ENCODE assay signal across 15 cellular contexts in genomic region chr16:67704110-67704509, GRCh38.
"Had no signal": no experiment of that assay in that cellular context is flagged by ENCODE, and none has a peak within 500 bp of the region (broad histone marks: within the 10 kb centered on the region; RNA-seq: fewer than 3 reads in every experiment).

No MANE protein-coding gene starts in this region.

- H3K4me3 ChIP-seq: left ventricle myocardium inferior, mucosa of descending colon, right atrium auricular region, SJSA1, tibial nerve, vagina had no signal

- H3K9me3 ChIP-seq: mucosa of descending colon, right atrium auricular region, vagina had no signal

- H3K27me3 ChIP-seq: right atrium auricular region, SJSA1, tibial nerve, vagina had no signal

- DNase-seq: activated gamma-delta T cell treated with Interleukin-2 at 50 U/mL for 16 hours; activated T-cell treated with anti-CD3 and anti-CD28 coated beads, Interleukin-2, amount 50 U/mL, for 4 hours; hippocampal formation; left ventricle myocardium inferior; mucosa of descending colon; nucleus accumbens; stimulated activated CD4-positive, alpha-beta T cell treated with anti-CD3 and anti-CD28 coated beads, Interleukin-2, amount 100 ng/mL, for 48 hours; WERI-Rb-1 had no signal

- H3K27ac Mint-ChIP-seq: memory B cell, nephron had no signal

- H3K4me3 Mint-ChIP-seq: activated CD4-positive, alpha-beta T cell treated with anti-CD3 and anti-CD28 coated beads for 36 hours; activated T-cell treated with anti-CD3 and anti-CD28 coated beads, Interleukin-2, amount 50 U/mL, for 4 hours; memory B cell; nephron had no signal

- H3K27me3 Mint-ChIP-seq: activated CD4-positive, alpha-beta T cell treated with anti-CD3 and anti-CD28 coated beads for 36 hours; memory B cell had no signal

- H3K27ac ChIP-seq: right atrium auricular region, SJSA1, tibial nerve, vagina, WERI-Rb-1 had no signal

- H3K9me3 Mint-ChIP-seq: activated T-cell treated with anti-CD3 and anti-CD28 coated beads, Interleukin-2, amount 50 U/mL, for 4 hours; memory B cell; nephron had no signal

- H3K4me1 ChIP-seq: right atrium auricular region, SJSA1, tibial nerve had no signal

- ATAC-seq: mucosa of descending colon had no signal

- H3K36me3 ChIP-seq: right atrium auricular region, vagina had no signal
